In genomic region chr2:21006423-21007128, GRCh38 we compare ENCODE assay signal across 1 cellular context.
TF ChIP-seq lines count a peak whose summit lies in the region.

No MANE protein-coding gene starts in this region.

TF ChIP-seq in HepG2, 621 proteins besides CTCF, POLR2A, EP300 and RAD21 (continued from another document and continues in another):
- TF ChIP-seq MTA1 (CRISPR knock-in tag; IDR thresholded peaks at IDR 0.05; ENCODE audit: borderline replicate concordance) (no peak), EED (CRISPR knock-in tag; IDR thresholded peaks at IDR 0.05) (no peak), HNF4G (IDR thresholded peaks at IDR 0.05; ENCODE audit: borderline replicate concordance, low read depth, low read length) (no peak; the same call in 1 of the 2 replicates), HNF4G (CRISPR knock-in tag; IDR thresholded peaks at IDR 0.05; ENCODE audit: borderline replicate concordance, low read depth) (no peak), ZNF557 (CRISPR knock-in tag; IDR thresholded peaks at IDR 0.05) (peak; percentile 7; the same call in 1 of the 2 replicates), FLYWCH1 (CRISPR knock-in tag; IDR thresholded peaks at IDR 0.05) (no peak), ZNF441 (CRISPR knock-in tag; IDR thresholded peaks at IDR 0.05; ENCODE audit: borderline replicate concordance) (no peak), GABPA (IDR thresholded peaks at IDR 0.05; ENCODE audit: low read depth, low read length) (no peak), GABPA (CRISPR knock-in tag; IDR thresholded peaks at IDR 0.05; ENCODE audit: low read depth) (no peak), ZNF331 (CRISPR knock-in tag; IDR thresholded peaks at IDR 0.05) (no peak; the same call in none of the 2 replicates), ETV5 (CRISPR knock-in tag; IDR thresholded peaks at IDR 0.05; ENCODE audit: borderline replicate concordance) (no peak), ZBTB44 (CRISPR knock-in tag; IDR thresholded peaks at IDR 0.05) (no peak), ZSCAN20 (CRISPR knock-in tag; IDR thresholded peaks at IDR 0.05; ENCODE audit: borderline replicate concordance) (peak; percentile 24; the same call in 1 of the 2 replicates), RFX5 (IDR thresholded peaks at IDR 0.05; ENCODE audit: low read depth, low read length) (no peak), FOXP4 (CRISPR knock-in tag; IDR thresholded peaks at IDR 0.05) (no peak; the same call in 1 of the 2 replicates), TSC22D2 (CRISPR knock-in tag; IDR thresholded peaks at IDR 0.05; ENCODE audit: borderline replicate concordance) (no peak; the same call in 1 of the 2 replicates), ZNF709 (CRISPR knock-in tag; IDR thresholded peaks at IDR 0.05) (no peak; the same call in 1 of the 2 replicates), ZNF333 (CRISPR knock-in tag; IDR thresholded peaks at IDR 0.05; ENCODE audit: borderline replicate concordance) (no peak), BRD4 (CRISPR knock-in tag; IDR thresholded peaks at IDR 0.05) (no peak), CREBL2 (CRISPR knock-in tag; IDR thresholded peaks at IDR 0.05; ENCODE audit: borderline replicate concordance) (no peak), PBX3 (CRISPR knock-in tag; IDR thresholded peaks at IDR 0.05; ENCODE audit: borderline replicate concordance) (peak; percentile 55; the same call in 1 of the 2 replicates), TBX3 (IDR thresholded peaks at IDR 0.05; ENCODE audit: borderline replicate concordance) (no peak), SRF (IDR thresholded peaks at IDR 0.05; ENCODE audit: low read depth, low read length) (no peak), HCFC1 (IDR thresholded peaks at IDR 0.05; ENCODE audit: low read depth, low read length) (no peak), KDM5A (IDR thresholded peaks at IDR 0.05; ENCODE audit: borderline replicate concordance, low read length) (no peak), PHF8 (CRISPR knock-in tag; IDR thresholded peaks at IDR 0.05) (no peak), ZNF766 (CRISPR knock-in tag; IDR thresholded peaks at IDR 0.05; ENCODE audit: borderline replicate concordance) (0 out of 2 replicates have a peak, but pooled peaks have one; percentile 23), ZNF350 (CRISPR knock-in tag; IDR thresholded peaks at IDR 0.05; ENCODE audit: borderline replicate concordance, low read depth) (no peak), NCOR1 (IDR thresholded peaks at IDR 0.05; ENCODE audit: borderline replicate concordance, low read length) (no peak), CEBPG (CRISPR knock-in tag; IDR thresholded peaks at IDR 0.05) (no peak), ZUFSP (CRISPR knock-in tag; IDR thresholded peaks at IDR 0.05; ENCODE audit: borderline replicate concordance) (no peak), ZSCAN22 (CRISPR knock-in tag; IDR thresholded peaks at IDR 0.05) (no peak), MTF1 (CRISPR knock-in tag; IDR thresholded peaks at IDR 0.05) (no peak), ATAD3A (CRISPR knock-in tag; IDR thresholded peaks at IDR 0.05) (no peak), YEATS2 (CRISPR knock-in tag; IDR thresholded peaks at IDR 0.05; ENCODE audit: borderline replicate concordance) (peak; percentile 11; the same call in 1 of the 2 replicates), NFIC (IDR thresholded peaks at IDR 0.05; ENCODE audit: low read length) (0 out of 2 replicates have a peak, but pooled peaks have one; percentile 21), TCF12 (IDR thresholded peaks at IDR 0.05) (no peak), TCF12 (CRISPR knock-in tag; IDR thresholded peaks at IDR 0.05) (no peak), MED13 (CRISPR knock-in tag; IDR thresholded peaks at IDR 0.05) (peak; percentile 15; the same call in 1 of the 2 replicates), ZKSCAN8 (CRISPR knock-in tag; IDR thresholded peaks at IDR 0.05; ENCODE audit: borderline replicate concordance) (no peak), ZNF33A (CRISPR knock-in tag; IDR thresholded peaks at IDR 0.05; ENCODE audit: borderline replicate concordance) (no peak), SMARCE1 (IDR thresholded peaks at IDR 0.05; ENCODE audit: borderline replicate concordance) (no peak), ZNF672 (CRISPR knock-in tag; IDR thresholded peaks at IDR 0.05) (peak; percentile 85; the same call in 1 of the 2 replicates), ZXDC (CRISPR knock-in tag; IDR thresholded peaks at IDR 0.05) (peak; percentile 21; the same call in 1 of the 2 replicates)
- TF ChIP-seq, protein P1, sequence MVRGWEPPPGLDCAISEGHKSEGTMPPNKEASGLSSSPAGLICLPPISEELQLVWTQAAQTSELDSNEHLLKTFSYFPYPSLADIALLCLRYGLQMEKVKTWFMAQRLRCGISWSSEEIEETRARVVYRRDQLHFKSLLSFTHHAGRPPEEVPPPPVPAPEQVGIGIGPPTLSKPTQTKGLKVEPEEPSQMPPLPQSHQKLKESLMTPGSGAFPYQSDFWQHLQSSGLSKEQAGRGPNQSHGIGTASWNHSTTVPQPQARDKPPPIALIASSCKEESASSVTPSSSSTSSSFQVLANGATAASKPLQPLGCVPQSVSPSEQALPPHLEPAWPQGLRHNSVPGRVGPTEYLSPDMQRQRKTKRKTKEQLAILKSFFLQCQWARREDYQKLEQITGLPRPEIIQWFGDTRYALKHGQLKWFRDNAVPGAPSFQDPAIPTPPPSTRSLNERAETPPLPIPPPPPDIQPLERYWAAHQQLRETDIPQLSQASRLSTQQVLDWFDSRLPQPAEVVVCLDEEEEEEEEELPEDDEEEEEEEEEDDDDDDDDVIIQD (CRISPR knock-in tag; IDR thresholded peaks at IDR 0.05; ENCODE audit: low read depth): no peak
- TF ChIP-seq, protein P2, sequence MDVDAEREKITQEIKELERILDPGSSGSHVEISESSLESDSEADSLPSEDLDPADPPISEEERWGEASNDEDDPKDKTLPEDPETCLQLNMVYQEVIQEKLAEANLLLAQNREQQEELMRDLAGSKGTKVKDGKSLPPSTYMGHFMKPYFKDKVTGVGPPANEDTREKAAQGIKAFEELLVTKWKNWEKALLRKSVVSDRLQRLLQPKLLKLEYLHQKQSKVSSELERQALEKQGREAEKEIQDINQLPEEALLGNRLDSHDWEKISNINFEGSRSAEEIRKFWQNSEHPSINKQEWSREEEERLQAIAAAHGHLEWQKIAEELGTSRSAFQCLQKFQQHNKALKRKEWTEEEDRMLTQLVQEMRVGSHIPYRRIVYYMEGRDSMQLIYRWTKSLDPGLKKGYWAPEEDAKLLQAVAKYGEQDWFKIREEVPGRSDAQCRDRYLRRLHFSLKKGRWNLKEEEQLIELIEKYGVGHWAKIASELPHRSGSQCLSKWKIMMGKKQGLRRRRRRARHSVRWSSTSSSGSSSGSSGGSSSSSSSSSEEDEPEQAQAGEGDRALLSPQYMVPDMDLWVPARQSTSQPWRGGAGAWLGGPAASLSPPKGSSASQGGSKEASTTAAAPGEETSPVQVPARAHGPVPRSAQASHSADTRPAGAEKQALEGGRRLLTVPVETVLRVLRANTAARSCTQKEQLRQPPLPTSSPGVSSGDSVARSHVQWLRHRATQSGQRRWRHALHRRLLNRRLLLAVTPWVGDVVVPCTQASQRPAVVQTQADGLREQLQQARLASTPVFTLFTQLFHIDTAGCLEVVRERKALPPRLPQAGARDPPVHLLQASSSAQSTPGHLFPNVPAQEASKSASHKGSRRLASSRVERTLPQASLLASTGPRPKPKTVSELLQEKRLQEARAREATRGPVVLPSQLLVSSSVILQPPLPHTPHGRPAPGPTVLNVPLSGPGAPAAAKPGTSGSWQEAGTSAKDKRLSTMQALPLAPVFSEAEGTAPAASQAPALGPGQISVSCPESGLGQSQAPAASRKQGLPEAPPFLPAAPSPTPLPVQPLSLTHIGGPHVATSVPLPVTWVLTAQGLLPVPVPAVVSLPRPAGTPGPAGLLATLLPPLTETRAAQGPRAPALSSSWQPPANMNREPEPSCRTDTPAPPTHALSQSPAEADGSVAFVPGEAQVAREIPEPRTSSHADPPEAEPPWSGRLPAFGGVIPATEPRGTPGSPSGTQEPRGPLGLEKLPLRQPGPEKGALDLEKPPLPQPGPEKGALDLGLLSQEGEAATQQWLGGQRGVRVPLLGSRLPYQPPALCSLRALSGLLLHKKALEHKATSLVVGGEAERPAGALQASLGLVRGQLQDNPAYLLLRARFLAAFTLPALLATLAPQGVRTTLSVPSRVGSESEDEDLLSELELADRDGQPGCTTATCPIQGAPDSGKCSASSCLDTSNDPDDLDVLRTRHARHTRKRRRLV (CRISPR knock-in tag; IDR thresholded peaks at IDR 0.05): no peak
